ENCODE assay signal across 1 cellular context in the genomic region with DNA sequence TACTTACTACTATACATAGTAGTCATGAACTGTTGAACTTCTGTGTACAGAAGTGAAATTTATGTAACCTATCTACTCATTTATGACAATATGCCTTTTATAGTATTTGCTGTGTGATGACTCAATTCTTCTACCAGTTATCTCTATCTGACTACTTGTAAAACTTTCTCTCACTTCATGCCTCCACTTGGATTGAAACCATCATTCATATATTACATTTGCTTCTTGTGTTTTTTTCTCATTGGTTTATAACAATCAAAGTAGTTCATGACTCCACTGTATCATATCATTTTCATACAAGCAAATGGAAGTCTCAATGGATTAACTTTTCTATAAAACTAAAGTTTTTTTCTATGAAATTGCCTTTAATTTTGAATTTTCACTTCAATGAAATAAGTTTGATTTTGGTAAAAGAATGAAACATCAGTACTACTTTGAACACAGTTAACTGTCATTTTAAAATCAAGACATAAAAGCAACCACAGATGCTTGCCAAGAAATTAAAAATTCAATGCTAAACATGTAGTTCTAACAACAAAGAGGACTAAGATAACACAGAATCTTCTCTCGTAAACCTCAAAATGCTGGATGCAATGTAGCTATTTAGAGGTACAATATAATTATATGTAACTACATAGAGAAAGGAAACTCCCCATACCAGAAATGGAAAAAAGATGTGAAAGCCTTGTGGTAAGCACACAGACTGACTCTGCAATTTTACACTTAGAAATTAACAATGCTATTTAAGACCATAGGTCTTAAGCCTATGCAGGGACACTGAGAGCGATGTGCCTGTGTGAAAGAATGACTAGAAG.
A peak's percentile ranks its signal among the peaks of the same experiment; 100 is the strongest.
TF ChIP-seq lines count a peak whose summit lies in the region.

No MANE protein-coding gene starts in this region.

TF ChIP-seq in GM12878, 131 proteins besides CTCF, POLR2A, EP300 and RAD21 (continued from another document):
- TF ChIP-seq, protein P1, sequence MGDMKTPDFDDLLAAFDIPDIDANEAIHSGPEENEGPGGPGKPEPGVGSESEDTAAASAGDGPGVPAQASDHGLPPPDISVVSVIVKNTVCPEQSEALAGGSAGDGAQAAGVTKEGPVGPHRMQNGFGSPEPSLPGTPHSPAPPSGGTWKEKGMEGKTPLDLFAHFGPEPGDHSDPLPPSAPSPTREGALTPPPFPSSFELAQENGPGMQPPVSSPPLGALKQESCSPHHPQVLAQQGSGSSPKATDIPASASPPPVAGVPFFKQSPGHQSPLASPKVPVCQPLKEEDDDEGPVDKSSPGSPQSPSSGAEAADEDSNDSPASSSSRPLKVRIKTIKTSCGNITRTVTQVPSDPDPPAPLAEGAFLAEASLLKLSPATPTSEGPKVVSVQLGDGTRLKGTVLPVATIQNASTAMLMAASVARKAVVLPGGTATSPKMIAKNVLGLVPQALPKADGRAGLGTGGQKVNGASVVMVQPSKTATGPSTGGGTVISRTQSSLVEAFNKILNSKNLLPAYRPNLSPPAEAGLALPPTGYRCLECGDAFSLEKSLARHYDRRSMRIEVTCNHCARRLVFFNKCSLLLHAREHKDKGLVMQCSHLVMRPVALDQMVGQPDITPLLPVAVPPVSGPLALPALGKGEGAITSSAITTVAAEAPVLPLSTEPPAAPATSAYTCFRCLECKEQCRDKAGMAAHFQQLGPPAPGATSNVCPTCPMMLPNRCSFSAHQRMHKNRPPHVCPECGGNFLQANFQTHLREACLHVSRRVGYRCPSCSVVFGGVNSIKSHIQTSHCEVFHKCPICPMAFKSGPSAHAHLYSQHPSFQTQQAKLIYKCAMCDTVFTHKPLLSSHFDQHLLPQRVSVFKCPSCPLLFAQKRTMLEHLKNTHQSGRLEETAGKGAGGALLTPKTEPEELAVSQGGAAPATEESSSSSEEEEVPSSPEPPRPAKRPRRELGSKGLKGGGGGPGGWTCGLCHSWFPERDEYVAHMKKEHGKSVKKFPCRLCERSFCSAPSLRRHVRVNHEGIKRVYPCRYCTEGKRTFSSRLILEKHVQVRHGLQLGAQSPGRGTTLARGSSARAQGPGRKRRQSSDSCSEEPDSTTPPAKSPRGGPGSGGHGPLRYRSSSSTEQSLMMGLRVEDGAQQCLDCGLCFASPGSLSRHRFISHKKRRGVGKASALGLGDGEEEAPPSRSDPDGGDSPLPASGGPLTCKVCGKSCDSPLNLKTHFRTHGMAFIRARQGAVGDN (IDR thresholded peaks at IDR 0.05): no peak
- TF ChIP-seq ATF7 (IDR thresholded peaks at IDR 0.05; ENCODE audit: low read depth) (peak; percentile 91), ZNF207 (IDR thresholded peaks at IDR 0.05; ENCODE audit: borderline replicate concordance) (no peak), IKZF1 (conservative IDR thresholded peaks at IDR 0.05) (no peak; the same call in 1 of the 2 replicates), MTA2 (IDR thresholded peaks at IDR 0.05; ENCODE audit: low read depth) (peak; percentile 90), ASH2L (IDR thresholded peaks at IDR 0.05; ENCODE audit: borderline replicate concordance, low read depth) (no peak)
- TF ChIP-seq, protein P2, sequence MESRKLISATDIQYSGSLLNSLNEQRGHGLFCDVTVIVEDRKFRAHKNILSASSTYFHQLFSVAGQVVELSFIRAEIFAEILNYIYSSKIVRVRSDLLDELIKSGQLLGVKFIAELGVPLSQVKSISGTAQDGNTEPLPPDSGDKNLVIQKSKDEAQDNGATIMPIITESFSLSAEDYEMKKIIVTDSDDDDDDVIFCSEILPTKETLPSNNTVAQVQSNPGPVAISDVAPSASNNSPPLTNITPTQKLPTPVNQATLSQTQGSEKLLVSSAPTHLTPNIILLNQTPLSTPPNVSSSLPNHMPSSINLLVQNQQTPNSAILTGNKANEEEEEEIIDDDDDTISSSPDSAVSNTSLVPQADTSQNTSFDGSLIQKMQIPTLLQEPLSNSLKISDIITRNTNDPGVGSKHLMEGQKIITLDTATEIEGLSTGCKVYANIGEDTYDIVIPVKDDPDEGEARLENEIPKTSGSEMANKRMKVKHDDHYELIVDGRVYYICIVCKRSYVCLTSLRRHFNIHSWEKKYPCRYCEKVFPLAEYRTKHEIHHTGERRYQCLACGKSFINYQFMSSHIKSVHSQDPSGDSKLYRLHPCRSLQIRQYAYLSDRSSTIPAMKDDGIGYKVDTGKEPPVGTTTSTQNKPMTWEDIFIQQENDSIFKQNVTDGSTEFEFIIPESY (IDR thresholded peaks at IDR 0.05): no peak
- TF ChIP-seq, protein P3, sequence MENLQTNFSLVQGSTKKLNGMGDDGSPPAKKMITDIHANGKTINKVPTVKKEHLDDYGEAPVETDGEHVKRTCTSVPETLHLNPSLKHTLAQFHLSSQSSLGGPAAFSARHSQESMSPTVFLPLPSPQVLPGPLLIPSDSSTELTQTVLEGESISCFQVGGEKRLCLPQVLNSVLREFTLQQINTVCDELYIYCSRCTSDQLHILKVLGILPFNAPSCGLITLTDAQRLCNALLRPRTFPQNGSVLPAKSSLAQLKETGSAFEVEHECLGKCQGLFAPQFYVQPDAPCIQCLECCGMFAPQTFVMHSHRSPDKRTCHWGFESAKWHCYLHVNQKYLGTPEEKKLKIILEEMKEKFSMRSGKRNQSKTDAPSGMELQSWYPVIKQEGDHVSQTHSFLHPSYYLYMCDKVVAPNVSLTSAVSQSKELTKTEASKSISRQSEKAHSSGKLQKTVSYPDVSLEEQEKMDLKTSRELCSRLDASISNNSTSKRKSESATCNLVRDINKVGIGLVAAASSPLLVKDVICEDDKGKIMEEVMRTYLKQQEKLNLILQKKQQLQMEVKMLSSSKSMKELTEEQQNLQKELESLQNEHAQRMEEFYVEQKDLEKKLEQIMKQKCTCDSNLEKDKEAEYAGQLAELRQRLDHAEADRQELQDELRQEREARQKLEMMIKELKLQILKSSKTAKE (IDR thresholded peaks at IDR 0.05; ENCODE audit: low read depth, poor library complexity, severe bottlenecking): peak; percentile 86
- TF ChIP-seq, protein P4, sequence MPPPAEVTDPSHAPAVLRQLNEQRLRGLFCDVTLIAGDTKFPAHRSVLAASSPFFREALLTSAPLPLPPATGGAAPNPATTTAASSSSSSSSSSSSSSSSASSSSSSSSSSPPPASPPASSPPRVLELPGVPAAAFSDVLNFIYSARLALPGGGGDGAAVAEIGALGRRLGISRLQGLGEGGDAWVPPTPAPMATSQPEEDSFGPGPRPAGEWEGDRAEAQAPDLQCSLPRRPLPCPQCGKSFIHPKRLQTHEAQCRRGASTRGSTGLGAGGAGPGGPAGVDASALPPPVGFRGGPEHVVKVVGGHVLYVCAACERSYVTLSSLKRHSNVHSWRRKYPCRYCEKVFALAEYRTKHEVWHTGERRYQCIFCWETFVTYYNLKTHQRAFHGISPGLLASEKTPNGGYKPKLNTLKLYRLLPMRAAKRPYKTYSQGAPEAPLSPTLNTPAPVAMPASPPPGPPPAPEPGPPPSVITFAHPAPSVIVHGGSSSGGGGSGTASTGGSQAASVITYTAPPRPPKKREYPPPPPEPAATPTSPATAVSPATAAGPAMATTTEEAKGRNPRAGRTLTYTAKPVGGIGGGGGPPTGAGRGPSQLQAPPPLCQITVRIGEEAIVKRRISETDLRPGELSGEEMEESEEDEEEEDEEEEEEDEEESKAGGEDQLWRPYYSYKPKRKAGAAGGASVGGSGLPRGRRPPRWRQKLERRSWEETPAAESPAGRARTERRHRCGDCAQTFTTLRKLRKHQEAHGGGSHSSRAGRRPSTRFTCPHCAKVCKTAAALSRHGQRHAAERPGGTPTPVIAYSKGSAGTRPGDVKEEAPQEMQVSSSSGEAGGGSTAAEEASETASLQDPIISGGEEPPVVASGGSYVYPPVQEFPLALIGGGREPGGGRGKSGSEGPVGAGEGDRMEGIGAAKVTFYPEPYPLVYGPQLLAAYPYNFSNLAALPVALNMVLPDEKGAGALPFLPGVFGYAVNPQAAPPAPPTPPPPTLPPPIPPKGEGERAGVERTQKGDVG (CRISPR knock-in tag; IDR thresholded peaks at IDR 0.05): no peak
- TF ChIP-seq, protein P5, sequence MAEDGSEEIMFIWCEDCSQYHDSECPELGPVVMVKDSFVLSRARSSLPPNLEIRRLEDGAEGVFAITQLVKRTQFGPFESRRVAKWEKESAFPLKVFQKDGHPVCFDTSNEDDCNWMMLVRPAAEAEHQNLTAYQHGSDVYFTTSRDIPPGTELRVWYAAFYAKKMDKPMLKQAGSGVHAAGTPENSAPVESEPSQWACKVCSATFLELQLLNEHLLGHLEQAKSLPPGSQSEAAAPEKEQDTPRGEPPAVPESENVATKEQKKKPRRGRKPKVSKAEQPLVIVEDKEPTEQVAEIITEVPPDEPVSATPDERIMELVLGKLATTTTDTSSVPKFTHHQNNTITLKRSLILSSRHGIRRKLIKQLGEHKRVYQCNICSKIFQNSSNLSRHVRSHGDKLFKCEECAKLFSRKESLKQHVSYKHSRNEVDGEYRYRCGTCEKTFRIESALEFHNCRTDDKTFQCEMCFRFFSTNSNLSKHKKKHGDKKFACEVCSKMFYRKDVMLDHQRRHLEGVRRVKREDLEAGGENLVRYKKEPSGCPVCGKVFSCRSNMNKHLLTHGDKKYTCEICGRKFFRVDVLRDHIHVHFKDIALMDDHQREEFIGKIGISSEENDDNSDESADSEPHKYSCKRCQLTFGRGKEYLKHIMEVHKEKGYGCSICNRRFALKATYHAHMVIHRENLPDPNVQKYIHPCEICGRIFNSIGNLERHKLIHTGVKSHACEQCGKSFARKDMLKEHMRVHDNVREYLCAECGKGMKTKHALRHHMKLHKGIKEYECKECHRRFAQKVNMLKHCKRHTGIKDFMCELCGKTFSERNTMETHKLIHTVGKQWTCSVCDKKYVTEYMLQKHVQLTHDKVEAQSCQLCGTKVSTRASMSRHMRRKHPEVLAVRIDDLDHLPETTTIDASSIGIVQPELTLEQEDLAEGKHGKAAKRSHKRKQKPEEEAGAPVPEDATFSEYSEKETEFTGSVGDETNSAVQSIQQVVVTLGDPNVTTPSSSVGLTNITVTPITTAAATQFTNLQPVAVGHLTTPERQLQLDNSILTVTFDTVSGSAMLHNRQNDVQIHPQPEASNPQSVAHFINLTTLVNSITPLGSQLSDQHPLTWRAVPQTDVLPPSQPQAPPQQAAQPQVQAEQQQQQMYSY (CRISPR knock-in tag; IDR thresholded peaks at IDR 0.05): no peak
